17 cellular contexts compared by ENCODE assay signal in the genomic region with DNA sequence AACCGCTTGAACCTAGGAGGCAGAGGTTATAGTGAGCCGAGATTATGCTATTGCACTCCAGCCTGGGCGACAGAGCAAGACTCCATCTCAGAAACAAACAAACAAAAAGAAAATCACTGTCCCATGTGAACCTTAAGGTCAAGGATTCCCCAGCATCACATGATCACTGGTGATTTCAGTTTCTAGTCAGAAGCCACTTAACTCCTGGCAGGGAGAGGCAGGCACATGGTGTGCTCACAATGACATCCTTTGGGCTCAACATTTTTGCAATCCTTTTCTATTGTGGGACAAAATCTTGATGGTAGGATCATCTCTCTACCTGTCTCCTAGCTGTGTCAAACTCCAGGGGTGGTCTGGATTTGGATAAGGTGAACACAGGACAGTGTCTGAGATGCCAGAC. TPM values are rescaled to one million over a fixed set of nuclear protein-coding genes. Genes with fewer than 3 reads are reported as not detected.
DNase-seq lines count a peak whose midpoint lies in the region; ATAC-seq, FAIRE-seq and TF ChIP-seq lines count a peak whose summit lies in the region.
"Had no signal": no experiment of that assay in that cellular context is flagged by ENCODE, and none has a peak within 500 bp of the region (broad histone marks: within the 10 kb centered on the region; RNA-seq: fewer than 3 reads in every experiment).

No MANE protein-coding gene starts in this region.

- H3K4ac ChIP-seq in trophoblast cell (ENCODE audit: low read depth, low read length): no peak overlapping the region

- no peaks in the 10 kb centered on the region for H3K27me3 Mint-ChIP-seq in progenitor cell of endocrine pancreas
- H3K27me3 Mint-ChIP-seq in CD4-positive, alpha-beta T cell: no peaks in the 10 kb centered on the region

- no peak overlapping the region for H3K27ac ChIP-seq in GM12878 (ENCODE audit: control insufficient read depth, insufficient read depth)
- peak overlapping the region; percentile 85 for H3K27ac ChIP-seq in left ventricle myocardium inferior (replicated peaks)
- no peak overlapping the region for H3K27ac ChIP-seq in CD4-positive, alpha-beta T cell (ENCODE audit: low read depth, low read length)
- H3K27ac ChIP-seq in trophoblast cell (ENCODE audit: low read depth, low read length): no peak overlapping the region
- H3K27ac ChIP-seq: HL-60, KMS-11 had no signal

- no peak overlapping the region for H2BK5ac ChIP-seq in trophoblast cell (ENCODE audit: low read depth, low read length, poor library complexity)

- ATAC-seq in GM12878: peak; percentile 55
- no peak for ATAC-seq in CD4-positive, alpha-beta T cell (ENCODE audit: poor library complexity)

- no peak for TF ChIP-seq POLR2A in GM12878 (IDR thresholded peaks at IDR 0.05; ENCODE audit: low read depth, low read length)

- H3K4me1 ChIP-seq in GM12878 (ENCODE audit: control insufficient read depth, insufficient read depth, low read length) (no peaks in the 10 kb centered on the region), left ventricle myocardium inferior (peaks cover 57% of the 10 kb centered on the region), trophoblast cell (ENCODE audit: control insufficient read depth in 1 of 2, insufficient read depth in 2 of 2, low read length in 2 of 2) (no peaks in the 10 kb centered on the region)

- no peak overlapping the region for H3K18ac ChIP-seq in trophoblast cell (ENCODE audit: low read length)

- H4K20me1 ChIP-seq in GM12878 (ENCODE audit: control insufficient read depth, insufficient read depth): no peaks in the 10 kb centered on the region

- no peak overlapping the region for H3K14ac ChIP-seq in trophoblast cell (ENCODE audit: low read length)

- 83% methylated on average over 3 of the region's 3 CpGs for WGBS in GM12878 (ENCODE audit: insufficient coverage, insufficient replicate concordance, low lambda C conversion rate, missing lambda C conversion rate)
- no CpG with 5 or more reads among the region's 3 CpGs for WGBS in trophoblast cell (ENCODE audit: extremely low coverage, insufficient coverage, insufficient read length)

- no peaks in the 10 kb centered on the region for H3K27me3 ChIP-seq in GM12878 (replicated peaks in 1 of 2; ENCODE audit: control insufficient read depth in 2 of 2, insufficient read depth in 2 of 2, low read length in 1 of 2)
- no peaks in the 10 kb centered on the region for H3K27me3 ChIP-seq in left ventricle myocardium inferior (ENCODE audit: low read depth)
- H3K27me3 ChIP-seq in CD4-positive, alpha-beta T cell (ENCODE audit: control insufficient read depth, insufficient read depth, low read length): no peaks in the 10 kb centered on the region
- H3K27me3 ChIP-seq in trophoblast cell (ENCODE audit: insufficient read depth, low read length): no peaks in the 10 kb centered on the region
- H3K27me3 ChIP-seq: MG63 had no signal

- H2AK5ac ChIP-seq in trophoblast cell (ENCODE audit: low read length): no peak overlapping the region

- POLR2A ChIA-PET in GM12878 (lab: Charles Lee): no interaction called here
- POLR2A ChIA-PET in CD4-positive, alpha-beta T cell (lab: Charles Lee): interaction anchor here (0.6 kb wide), 1 partner anchor 964 kb away, joined by 3 read pairs; no protein-coding TSS in a partner anchor

- DNase-seq in HTR-8/SVneo (ENCODE audit: insufficient read length, low spot score) (no peak), GM12878 (ENCODE audit: low read depth, low spot score) (no peak), left ventricle myocardium inferior (no peak), progenitor cell of endocrine pancreas (ENCODE audit: low spot score, unreplicated experiment) (no peak), frontal cortex (ENCODE audit: low spot score in 2 of 2) (no peak), trophoblast cell (no peak)
- no peak for DNase-seq in stimulated activated CD4-positive, alpha-beta T cell treated with anti-CD3 and anti-CD28 coated beads, Interleukin-12 subunit alpha, Interleukin-12 subunit beta, amount 100 ng/mL, for 4 hours
- DNase-seq in CD4-positive, alpha-beta T cell: no peak
- DNase-seq: DMS153, HFFc6, MG63, NCI-H1105, NCI-H1694 treated with DMSO at 0.1 percent for 48 hours, NCI-H446, SHP77 had no signal

- H2AFZ ChIP-seq in GM12878 (ENCODE audit: control insufficient read depth, low read depth, low read length) (no peak overlapping the region), trophoblast cell (ENCODE audit: insufficient read depth, low read length, poor library complexity) (no peak overlapping the region)

- H4K91ac ChIP-seq in trophoblast cell (ENCODE audit: low read depth, low read length): no peak overlapping the region

- RAD21 ChIA-PET in GM12878 (lab: Charles Lee; ENCODE audit: unreplicated experiment): no interaction called here

- intact Hi-C loops in GM12878 (cut with micrococcal nuclease; ENCODE audit: unreplicated experiment) (no loop called here), left ventricle myocardium inferior (cut with micrococcal nuclease) (no loop called here)
- intact Hi-C loops in CD4-positive, alpha-beta T cell (cut with DNase I, micrococcal nuclease): no loop called here

- H3K9ac ChIP-seq in GM12878 (ENCODE audit: control insufficient read depth, insufficient read depth, low read length) (no peak overlapping the region), trophoblast cell (ENCODE audit: low read length) (no peak overlapping the region)
- H3K9ac ChIP-seq: KMS-11 had no signal

- H3K4me2 ChIP-seq in GM12878 (ENCODE audit: control insufficient read depth, insufficient read depth) (no peak overlapping the region), trophoblast cell (ENCODE audit: low read length) (no peak overlapping the region)
- H3K4me2 ChIP-seq: KMS-11 had no signal

- in situ Hi-C loops in GM12878 (cut with MboI): no loop called here

- H3K36me3 ChIP-seq in GM12878 (ENCODE audit: control insufficient read depth in 2 of 2, insufficient read depth in 2 of 2, low read length in 1 of 2) (peaks cover 19 to 37% of the 10 kb centered on the region in 2 experiments), left ventricle myocardium inferior (peaks cover 82% of the 10 kb centered on the region), trophoblast cell (ENCODE audit: control insufficient read depth in 1 of 2, insufficient read depth in 2 of 2, low read length in 2 of 2) (peaks cover 66 to 70% of the 10 kb centered on the region in 2 experiments)

- H4K12ac ChIP-seq in trophoblast cell (ENCODE audit: low read depth, low read length): no peak overlapping the region

- H3K4me3 Mint-ChIP-seq in progenitor cell of endocrine pancreas (ENCODE audit: low read depth): no peak overlapping the region
- H3K4me3 Mint-ChIP-seq in CD4-positive, alpha-beta T cell: no peak overlapping the region
- H3K4me3 Mint-ChIP-seq: HFFc6 had no signal

- no peaks in the 10 kb centered on the region for H3K9me3 ChIP-seq in GM12878 (replicated peaks; ENCODE audit: control insufficient read depth, insufficient read depth, low read length)
- no peaks in the 10 kb centered on the region for H3K9me3 ChIP-seq in left ventricle myocardium inferior (replicated peaks)
- H3K9me3 ChIP-seq in CD4-positive, alpha-beta T cell (ENCODE audit: control insufficient read depth, low read length): no peaks in the 10 kb centered on the region
- peaks cover 2% of the 10 kb centered on the region for H3K9me3 ChIP-seq in trophoblast cell (ENCODE audit: insufficient read depth, low read depth, low read length)
- H3K9me3 ChIP-seq: MG63 had no signal

- peak overlapping the region; percentile 52 for H3K27ac Mint-ChIP-seq in progenitor cell of endocrine pancreas
- H3K27ac Mint-ChIP-seq in CD4-positive, alpha-beta T cell: no peak overlapping the region
- H3K27ac Mint-ChIP-seq: HFFc6 had no signal

- H3K4me3 ChIP-seq in GM12878 (no peak overlapping the region), left ventricle myocardium inferior (no peak overlapping the region), trophoblast cell (ENCODE audit: low read depth, low read length) (no peak overlapping the region)
- H3K4me3 ChIP-seq: MG63 had no signal

- no peak overlapping the region for H4K8ac ChIP-seq in trophoblast cell (ENCODE audit: low read depth, low read length)

- no peak overlapping the region for H2BK12ac ChIP-seq in trophoblast cell (ENCODE audit: low read length)

- TF ChIP-seq CTCF in GM12878 (IDR thresholded peaks at IDR 0.05 in 2 of 3, conservative IDR thresholded peaks at IDR 0.05 in 1 of 3; ENCODE audit: control insufficient read depth in 2 of 3, extremely low read depth in 1 of 3, insufficient read depth in 1 of 3, low read depth in 3 of 3, low read length in 3 of 3) (no peak), left ventricle myocardium inferior (IDR thresholded peaks at IDR 0.05; ENCODE audit: borderline replicate concordance) (no peak), progenitor cell of endocrine pancreas (IDR thresholded peaks at IDR 0.05; ENCODE audit: unreplicated experiment) (no peak)
- TF ChIP-seq CTCF in CD4-positive, alpha-beta T cell (IDR thresholded peaks at IDR 0.05): no peak

- CTCF ChIA-PET in GM12878 (lab: Yijun Ruan, JAX): no interaction called here
- CTCF ChIA-PET in CD4-positive, alpha-beta T cell (lab: Charles Lee): no interaction called here

- no peak for TF ChIP-seq EP300 in GM12878 (IDR thresholded peaks at IDR 0.05; ENCODE audit: borderline replicate concordance in 1 of 2, control insufficient read depth in 1 of 2, low read depth in 2 of 2, low read length in 2 of 2)

- H2BK120ac ChIP-seq in trophoblast cell (ENCODE audit: insufficient read depth, low read length, poor library complexity): no peak overlapping the region

- no peak for TF ChIP-seq RAD21 in GM12878 (IDR thresholded peaks at IDR 0.05; ENCODE audit: insufficient read depth, low read depth, low read length)

- H3K23ac ChIP-seq in trophoblast cell (ENCODE audit: low read length): no peak overlapping the region

- H3K79me1 ChIP-seq in trophoblast cell (ENCODE audit: low read length): no peaks in the 10 kb centered on the region

- SMC1A ChIA-PET in GM12878 (lab: Charles Lee; ENCODE audit: uncharacterized antibody, unreplicated experiment): no interaction called here

- H3K79me2 ChIP-seq in GM12878 (ENCODE audit: control insufficient read depth, insufficient read depth, low read length): no peaks in the 10 kb centered on the region
- H3K79me2 ChIP-seq in trophoblast cell (ENCODE audit: control insufficient read depth, insufficient read depth, low read length, poor library complexity): no peaks in the 10 kb centered on the region

- no peaks in the 10 kb centered on the region for H3K4me1 Mint-ChIP-seq in progenitor cell of endocrine pancreas (ENCODE audit: low read depth)
- H3K4me1 Mint-ChIP-seq in CD4-positive, alpha-beta T cell (ENCODE audit: low read depth): no peaks in the 10 kb centered on the region

- H3K9me3 Mint-ChIP-seq in progenitor cell of endocrine pancreas (ENCODE audit: low read depth): peaks cover 3% of the 10 kb centered on the region
- H3K9me3 Mint-ChIP-seq in CD4-positive, alpha-beta T cell: no peaks in the 10 kb centered on the region
- H3K9me3 Mint-ChIP-seq: HFFc6 had no signal

- BruUV-seq in GM12878 (replicated peaks; lab: Mats Ljungman, UMichigan): no TSS peak

- peaks cover 20% of the 10 kb centered on the region for H3K36me3 Mint-ChIP-seq in progenitor cell of endocrine pancreas (ENCODE audit: insufficient read depth)
- H3K36me3 Mint-ChIP-seq in CD4-positive, alpha-beta T cell (ENCODE audit: low read depth): peaks cover 82% of the 10 kb centered on the region

- peak; percentile 13 for FAIRE-seq in HTR-8/SVneo (lab: Jason Lieb, UNC)
- peak; percentile 95 for FAIRE-seq in GM12878 (lab: Jason Lieb, UNC)
- no peak for FAIRE-seq in frontal cortex (lab: Jason Lieb, UNC)

RNA-seq across cellular contexts. Expression of gene AKAP8, which starts 12.1 kb away (rescaled TPM):
- total RNA-seq in GM12878 (2013; cell fraction: nucleolus; rRNA removed): 26.9 and 28.2 TPM in 2 replicates
- total RNA-seq in GM12878 (2014; rRNA removed): 23.7 and 24.5 TPM in 2 replicates
- 13.2 and 13.7 TPM in 2 replicates for total RNA-seq in GM12878 (2014; rRNA removed; fragmentation: Illumina TruSeq; extraction: Trizol)
- total RNA-seq in GM12878 (2021): 51.1 and 57.7 TPM in 2 replicates
- 10.9 TPM for polyA plus RNA-seq in GM12878 (2011; ENCODE audit: low read depth)
- polyA plus RNA-seq in GM12878 (2011; rRNA removed): 14.0 and 17.6 TPM in 2 replicates
- polyA plus RNA-seq in GM12878 (2011; cell fraction: cytosol; rRNA removed): 13.1 and 17.0 TPM in 2 replicates
- 44.7 and 58.8 TPM in 2 replicates for polyA plus RNA-seq in GM12878 (2011; cell fraction: nucleus; rRNA removed)
- 15.5 and 20.8 TPM in 2 replicates for polyA plus RNA-seq in GM12878 (2012)
- polyA plus RNA-seq in GM12878 (2014; fragmentation: Illumina TruSeq; extraction: Trizol): 13.5 and 14.2 TPM in 2 replicates
- polyA plus RNA-seq in GM12878 (2014; fragmentation: Nextera tagmentation; extraction: Ambion mirVana): 1 to 10 TPM; 5.3 to 5.5 TPM
- 25.7 and 34.8 TPM in 2 replicates for polyA plus RNA-seq in GM12878 (2014; rRNA removed)
- polyA plus RNA-seq in GM12878 (2016; fragmentation: Nextera tagmentation; extraction: Ambion mirVana): 10 to 100 TPM; 26.3 to 27.8 TPM
- polyA minus RNA-seq in GM12878 (2011; rRNA and poly(A)+ RNA removed): 8.9 and 10.5 TPM in 2 replicates
- 14.3 and 14.4 TPM in 2 replicates for polyA minus RNA-seq in GM12878 (2011; cell fraction: cytosol; rRNA and poly(A)+ RNA removed)
- 5.0 and 14.5 TPM in 2 replicates for polyA minus RNA-seq in GM12878 (2011; cell fraction: nucleus; rRNA and poly(A)+ RNA removed)
- total RNA-seq in left ventricle myocardium inferior: 21.8 TPM
- 44.0 and 51.9 TPM in 2 replicates for total RNA-seq in progenitor cell of endocrine pancreas
- total RNA-seq in CD4-positive, alpha-beta T cell: 10 to 100 TPM; 87.5 to 90.1 TPM
- 9.8 TPM for total RNA-seq in frontal cortex
- 40.6 and 42.9 TPM in 2 replicates for polyA plus RNA-seq in trophoblast cell (2013)

RNA-seq across cellular contexts. Expression of gene BRD4, which starts 35.1 kb away (rescaled TPM):
- 132 and 152 TPM in 2 replicates for total RNA-seq in GM12878 (2013; cell fraction: nucleolus; rRNA removed)
- total RNA-seq in GM12878 (2014; rRNA removed) (9.3 and 11.4 TPM in 2 replicates), GM12878 (2014; rRNA removed; fragmentation: Illumina TruSeq; extraction: Trizol) (8.2 and 9.3 TPM in 2 replicates), GM12878 (2021) (84.4 and 88.8 TPM in 2 replicates), left ventricle myocardium inferior (60.9 TPM), progenitor cell of endocrine pancreas (144 and 148 TPM in 2 replicates), frontal cortex (11.4 TPM)
- polyA plus RNA-seq in GM12878 (2011; ENCODE audit: low read depth): 13.0 TPM
- polyA plus RNA-seq in GM12878 (2011; rRNA removed) (3.9 and 6.0 TPM in 2 replicates), GM12878 (2014; fragmentation: Illumina TruSeq; extraction: Trizol) (12.1 and 22.9 TPM in 2 replicates), GM12878 (2014; fragmentation: Nextera tagmentation; extraction: Ambion mirVana) (1 to 10 TPM; 5.3 to 8.6 TPM), GM12878 (2014; rRNA removed) (18.3 and 26.8 TPM in 2 replicates), GM12878 (2016; fragmentation: Nextera tagmentation; extraction: Ambion mirVana) (10 to 100 TPM; 12.2 to 13.1 TPM)
- 4.3 and 5.9 TPM in 2 replicates for polyA plus RNA-seq in GM12878 (2011; cell fraction: cytosol; rRNA removed)
- 47.2 and 65.0 TPM in 2 replicates for polyA plus RNA-seq in GM12878 (2011; cell fraction: nucleus; rRNA removed)
- 33.0 and 53.4 TPM in 2 replicates for polyA plus RNA-seq in GM12878 (2012)
- polyA minus RNA-seq in GM12878 (2011; rRNA and poly(A)+ RNA removed): 18.0 and 22.3 TPM in 2 replicates
- polyA minus RNA-seq in GM12878 (2011; cell fraction: cytosol; rRNA and poly(A)+ RNA removed): 15.6 and 16.7 TPM in 2 replicates
- 40.9 and 74.5 TPM in 2 replicates for polyA minus RNA-seq in GM12878 (2011; cell fraction: nucleus; rRNA and poly(A)+ RNA removed)
- total RNA-seq in CD4-positive, alpha-beta T cell: 100 to 1,000 TPM; 101 to 102 TPM
- polyA plus RNA-seq in trophoblast cell (2013): 188 and 191 TPM in 2 replicates

RNA-seq across cellular contexts. Expression of gene AKAP8L, which starts 51.3 kb away (rescaled TPM):
- total RNA-seq in GM12878 (2013; cell fraction: nucleolus; rRNA removed): 224 and 248 TPM in 2 replicates
- total RNA-seq in GM12878 (2014; rRNA removed) (59.8 and 64.3 TPM in 2 replicates), GM12878 (2014; rRNA removed; fragmentation: Illumina TruSeq; extraction: Trizol) (36.7 and 39.4 TPM in 2 replicates), GM12878 (2021) (60.3 and 60.5 TPM in 2 replicates), left ventricle myocardium inferior (74.5 TPM), progenitor cell of endocrine pancreas (208 and 228 TPM in 2 replicates), frontal cortex (65.2 TPM)
- 36.9 TPM for polyA plus RNA-seq in GM12878 (2011; ENCODE audit: low read depth)
- polyA plus RNA-seq in GM12878 (2011; rRNA removed) (29.6 and 42.3 TPM in 2 replicates), GM12878 (2014; fragmentation: Illumina TruSeq; extraction: Trizol) (35.1 and 47.3 TPM in 2 replicates), GM12878 (2014; fragmentation: Nextera tagmentation; extraction: Ambion mirVana) (1 to 10 TPM in 1 of 2 experiments, under 1 TPM in 1; 0.66 to 3.8 TPM), GM12878 (2014; rRNA removed) (63.6 and 67.0 TPM in 2 replicates), GM12878 (2016; fragmentation: Nextera tagmentation; extraction: Ambion mirVana) (10 to 100 TPM; 25.8 to 40.6 TPM)
- 31.0 and 36.5 TPM in 2 replicates for polyA plus RNA-seq in GM12878 (2011; cell fraction: cytosol; rRNA removed)
- polyA plus RNA-seq in GM12878 (2011; cell fraction: nucleus; rRNA removed): 443 and 591 TPM in 2 replicates
- polyA plus RNA-seq in GM12878 (2012): 40.3 and 43.0 TPM in 2 replicates
- polyA minus RNA-seq in GM12878 (2011; rRNA and poly(A)+ RNA removed): 57.6 and 57.9 TPM in 2 replicates
- polyA minus RNA-seq in GM12878 (2011; cell fraction: cytosol; rRNA and poly(A)+ RNA removed): 15.5 and 16.3 TPM in 2 replicates
- 60.4 and 102 TPM in 2 replicates for polyA minus RNA-seq in GM12878 (2011; cell fraction: nucleus; rRNA and poly(A)+ RNA removed)
- 100 to 1,000 TPM; 157 to 162 TPM for total RNA-seq in CD4-positive, alpha-beta T cell
- 92.6 and 94.5 TPM in 2 replicates for polyA plus RNA-seq in trophoblast cell (2013)
